ENCODE assay signal across 35 cellular contexts in genomic region chr9:74073897-74074296, GRCh38.
"Had no signal": no experiment of that assay in that cellular context is flagged by ENCODE, and none has a peak within 500 bp of the region (broad histone marks: within the 10 kb centered on the region; RNA-seq: fewer than 3 reads in every experiment).

No MANE protein-coding gene starts in this region.

- H3K9me3 ChIP-seq: MG63 had no signal

- DNase-seq: Karpas-422, Kasumi-1, KG1, MG63, MM.1S, MV-4-11, NCI-H1048, NCI-H1092, NCI-H1092 treated with DMSO at 0.1 percent for 48 hours, NCI-H1105, NCI-H1105 treated with DMSO at 0.1 percent for 48 hours, NCI-H1417, NCI-H1417 treated with DMSO at 0.1 percent for 48 hours, NCI-H1436, NCI-H1436 treated with DMSO at 0.1 percent for 48 hours, NCI-H146, NCI-H1694, NCI-H1694 treated with DMSO at 0.1 percent for 48 hours, NCI-H187, NCI-H187 treated with DMSO at 0.1 percent for 48 hours, NCI-H1930, NCI-H2029, NCI-H2029 treated with DMSO at 0.1 percent for 48 hours, NCI-H2081, NCI-H2081 treated with DMSO at 0.1 percent for 48 hours, NCI-H2107, NCI-H2171, NCI-H2171 treated with DMSO at 0.1 percent for 48 hours, NCI-H2227 treated with DMSO at 0.1 percent for 48 hours, NCI-H226, NCI-H345, NCI-H446, NCI-H446 treated with DMSO at 0.1 percent for 48 hours, NCI-H510A had no signal

- H3K27ac ChIP-seq: KMS-11 had no signal

- H3K27me3 ChIP-seq: MG63 had no signal

- H3K36me3 ChIP-seq: MG63 had no signal

- H3K4me3 ChIP-seq: MG63 had no signal
